Comparison of ENCODE assay signal across 1 cellular context in genomic region chr14:104290756-104291122, GRCh38.
TF ChIP-seq lines count a peak whose summit lies in the region.

No MANE protein-coding gene starts in this region.

TF ChIP-seq in GM23338, 12 proteins besides CTCF, POLR2A, EP300 and RAD21 (continued from another document):
- no peak for TF ChIP-seq ZNF462 (CRISPR knock-in tag; IDR thresholded peaks at IDR 0.05)
- no peak for TF ChIP-seq ZNF114 (CRISPR knock-in tag; IDR thresholded peaks at IDR 0.05)
- no peak for TF ChIP-seq EZH2 (IDR thresholded peaks at IDR 0.05; ENCODE audit: low read depth, unreplicated experiment)
- TF ChIP-seq REST (IDR thresholded peaks at IDR 0.05; ENCODE audit: unreplicated experiment): no peak
- TF ChIP-seq POLR2AphosphoS5 (IDR thresholded peaks at IDR 0.05; ENCODE audit: low read depth): no peak
- TF ChIP-seq EZH2phosphoT487 (IDR thresholded peaks at IDR 0.05; ENCODE audit: unreplicated experiment): no peak
- TF ChIP-seq CREB1 (CRISPR knock-in tag; IDR thresholded peaks at IDR 0.05; ENCODE audit: low read depth): no peak
- TF ChIP-seq ETS1 (IDR thresholded peaks at IDR 0.05): no peak
- no peak for TF ChIP-seq NANOG (IDR thresholded peaks at IDR 0.05; ENCODE audit: borderline replicate concordance)
